17 cellular contexts compared by ENCODE assay signal in the genomic region with DNA sequence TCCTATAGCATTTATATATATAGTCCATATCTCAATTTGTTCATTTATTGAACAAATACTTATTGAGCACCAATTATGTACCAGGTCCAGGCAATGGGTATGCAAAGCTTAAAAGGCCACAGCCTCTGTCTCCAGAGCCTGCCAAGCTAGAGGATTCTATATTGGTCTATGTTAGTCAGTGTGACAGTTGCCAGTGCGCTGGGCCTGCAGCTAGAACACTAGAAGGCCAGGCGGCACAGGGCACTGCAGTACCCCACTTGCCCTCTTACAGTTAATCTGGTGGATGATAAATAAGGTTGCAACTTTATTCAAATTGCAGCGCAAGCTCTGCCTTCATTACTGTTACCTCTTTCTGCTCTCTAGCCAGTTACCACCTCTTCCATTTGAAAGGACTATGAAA.
"Had no signal": no experiment of that assay in that cellular context is flagged by ENCODE, and none has a peak within 500 bp of the region (broad histone marks: within the 10 kb centered on the region; RNA-seq: fewer than 3 reads in every experiment).

No MANE protein-coding gene starts in this region.

- H3K27ac Mint-ChIP-seq: immature natural killer cell; naive thymus-derived CD4-positive, alpha-beta T cell; stimulated activated effector memory CD8-positive, alpha-beta T cell treated with anti-CD3 and anti-CD28 coated beads, Interleukin-12 subunit alpha, Interleukin-12 subunit beta, amount 100 ng/mL, for 72 hours had no signal

- ATAC-seq: esophagus mucosa; naive thymus-derived CD4-positive, alpha-beta T cell; stimulated activated effector memory CD8-positive, alpha-beta T cell treated with anti-CD3 and anti-CD28 coated beads, Interleukin-12 subunit alpha, Interleukin-12 subunit beta, amount 100 ng/mL, for 72 hours; stimulated activated naive CD8-positive, alpha-beta T cell treated with anti-CD3 and anti-CD28 coated beads, Interleukin-15, Interleukin-2, amounts not matched to agents 100 U/mL and 50 U/mL, for 24 hours had no signal

- H3K4me3 ChIP-seq: suprapubic skin, thyroid gland had no signal

- H3K27me3 ChIP-seq: neutrophil, suprapubic skin, thyroid gland had no signal

- H3K4me1 Mint-ChIP-seq: immature natural killer cell; naive thymus-derived CD4-positive, alpha-beta T cell; stimulated activated effector memory CD8-positive, alpha-beta T cell treated with anti-CD3 and anti-CD28 coated beads, Interleukin-12 subunit alpha, Interleukin-12 subunit beta, amount 100 ng/mL, for 72 hours had no signal

- FAIRE-seq: endometrium, frontal cortex, keratinocyte, urothelium cell line had no signal

- DNase-seq: effector memory CD4-positive, alpha-beta T cell; immature natural killer cell; mesendoderm; naive thymus-derived CD4-positive, alpha-beta T cell; stimulated activated CD4-positive, alpha-beta T cell treated with anti-CD3 and anti-CD28 coated beads, Interleukin-4, amount 100 ng/mL, for 1 hour; stimulated activated CD8-positive, alpha-beta memory T cell treated with anti-CD3 and anti-CD28 coated beads, Interleukin-4, amount 100 ng/mL, for 48 hours; stimulated activated naive CD8-positive, alpha-beta T cell treated with anti-CD3 and anti-CD28 coated beads, Interleukin-15, Interleukin-2, amounts not matched to agents 100 U/mL and 50 U/mL, for 24 hours; thyroid gland had no signal

- H3K9me3 ChIP-seq: neutrophil, suprapubic skin, thyroid gland had no signal

- H3K27me3 Mint-ChIP-seq: type B pancreatic cell had no signal

- H3K9me3 Mint-ChIP-seq: stimulated activated effector memory CD8-positive, alpha-beta T cell treated with anti-CD3 and anti-CD28 coated beads, Interleukin-12 subunit alpha, Interleukin-12 subunit beta, amount 100 ng/mL, for 72 hours had no signal

- H3K36me3 Mint-ChIP-seq: immature natural killer cell; naive thymus-derived CD4-positive, alpha-beta T cell; stimulated activated effector memory CD8-positive, alpha-beta T cell treated with anti-CD3 and anti-CD28 coated beads, Interleukin-12 subunit alpha, Interleukin-12 subunit beta, amount 100 ng/mL, for 72 hours; type B pancreatic cell had no signal

- H3K27ac ChIP-seq: neutrophil, suprapubic skin, thyroid gland had no signal

- H3K4me3 Mint-ChIP-seq: immature natural killer cell; naive thymus-derived CD4-positive, alpha-beta T cell; stimulated activated effector memory CD8-positive, alpha-beta T cell treated with anti-CD3 and anti-CD28 coated beads, Interleukin-12 subunit alpha, Interleukin-12 subunit beta, amount 100 ng/mL, for 72 hours; type B pancreatic cell had no signal

- H3K4me1 ChIP-seq: suprapubic skin, thyroid gland had no signal

- H3K36me3 ChIP-seq: neutrophil, suprapubic skin, thyroid gland had no signal
